Comparison of ENCODE assay signal across 1 cellular context in the genomic region with DNA sequence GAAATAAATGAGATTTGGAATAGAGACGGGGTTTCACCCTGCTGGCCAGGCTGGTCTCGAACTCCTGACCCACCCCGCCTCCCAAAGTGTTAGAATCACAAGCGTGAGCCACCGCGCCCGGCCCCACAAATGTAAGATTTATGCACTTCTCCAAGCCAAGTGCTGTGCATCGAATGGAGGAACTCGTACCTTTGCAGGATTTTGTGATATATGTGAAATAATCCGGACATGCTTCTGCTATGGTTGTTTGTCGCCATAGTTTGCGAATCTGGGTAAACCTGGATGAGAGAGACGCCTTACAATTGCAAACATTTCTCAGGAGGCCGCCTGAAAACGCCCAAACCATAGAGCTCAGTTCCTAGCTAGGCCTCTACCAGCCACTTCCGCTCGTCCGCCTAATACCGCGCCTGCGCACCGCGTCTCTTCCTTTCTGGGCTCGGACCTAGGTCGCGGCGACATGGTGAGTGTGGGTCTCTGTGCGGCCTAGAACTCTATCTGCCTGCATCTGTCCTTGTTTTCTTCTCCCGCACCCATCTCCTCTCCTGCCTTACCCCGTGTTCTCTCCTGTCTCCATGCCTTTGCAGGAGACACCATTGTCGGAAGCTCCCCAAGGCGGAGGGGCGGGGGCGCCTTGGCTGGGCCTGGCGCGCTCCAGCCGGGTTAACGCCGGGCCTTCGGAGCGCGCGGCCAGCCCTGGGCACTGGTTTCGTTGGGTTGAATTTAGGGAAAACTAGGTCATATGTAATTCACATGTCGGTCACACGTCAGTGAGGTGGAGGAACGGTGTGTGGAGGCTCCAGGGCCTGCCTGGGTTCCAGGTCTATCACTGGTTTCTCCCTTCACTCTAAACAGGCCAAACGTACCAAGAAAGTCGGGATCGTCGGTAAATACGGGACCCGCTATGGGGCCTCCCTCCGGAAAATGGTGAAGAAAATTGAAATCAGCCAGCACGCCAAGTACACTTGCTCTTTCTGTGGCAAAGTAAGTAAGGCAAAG.
A peak's percentile ranks its signal among the peaks of the same experiment; 100 is the strongest.
TF ChIP-seq lines count a peak whose summit lies in the region.

A gene (plus strand): TSS at position 427 of the 996 bp plus-strand sequence. CDS start 31 bp downstream, at position 458.

TF ChIP-seq in WTC11, 78 proteins besides CTCF, POLR2A, EP300 and RAD21 (continued from another document and continues in another):
- TF ChIP-seq, protein P1, sequence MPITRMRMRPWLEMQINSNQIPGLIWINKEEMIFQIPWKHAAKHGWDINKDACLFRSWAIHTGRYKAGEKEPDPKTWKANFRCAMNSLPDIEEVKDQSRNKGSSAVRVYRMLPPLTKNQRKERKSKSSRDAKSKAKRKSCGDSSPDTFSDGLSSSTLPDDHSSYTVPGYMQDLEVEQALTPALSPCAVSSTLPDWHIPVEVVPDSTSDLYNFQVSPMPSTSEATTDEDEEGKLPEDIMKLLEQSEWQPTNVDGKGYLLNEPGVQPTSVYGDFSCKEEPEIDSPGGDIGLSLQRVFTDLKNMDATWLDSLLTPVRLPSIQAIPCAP (CRISPR knock-in tag; IDR thresholded peaks at IDR 0.05): 0 out of 2 replicates have a peak, but pooled peaks have one; percentile 46
- TF ChIP-seq HMGA2 (CRISPR knock-in tag; IDR thresholded peaks at IDR 0.05) (no peak), ZNF396 (CRISPR knock-in tag; IDR thresholded peaks at IDR 0.05; ENCODE audit: borderline replicate concordance) (no peak), IRF2 (CRISPR knock-in tag; IDR thresholded peaks at IDR 0.05; ENCODE audit: borderline replicate concordance, low read depth) (no peak), SMAD3 (CRISPR knock-in tag; IDR thresholded peaks at IDR 0.05; ENCODE audit: borderline replicate concordance) (peak; percentile 87; the same call in 1 of the 2 replicates), ZNF317 (CRISPR knock-in tag; IDR thresholded peaks at IDR 0.05; ENCODE audit: borderline replicate concordance, low read depth) (peak; percentile 52), ESRRA (CRISPR knock-in tag; IDR thresholded peaks at IDR 0.05; ENCODE audit: borderline replicate concordance) (no peak), FOXK1 (CRISPR knock-in tag; IDR thresholded peaks at IDR 0.05) (peak; percentile 76; the same call in 1 of the 2 replicates), NFYB (CRISPR knock-in tag; conservative IDR thresholded peaks at IDR 0.05; ENCODE audit: low read depth) (no peak), CREB1 (CRISPR knock-in tag; IDR thresholded peaks at IDR 0.05) (0 out of 2 replicates have a peak, but pooled peaks have one; percentile 14), MYBL2 (CRISPR knock-in tag; IDR thresholded peaks at IDR 0.05) (peak; percentile 42; the same call in 1 of the 2 replicates), ZNF671 (CRISPR knock-in tag; IDR thresholded peaks at IDR 0.05) (no peak), NR2C2 (CRISPR knock-in tag; IDR thresholded peaks at IDR 0.05) (no peak), OVOL2 (CRISPR knock-in tag; IDR thresholded peaks at IDR 0.05; ENCODE audit: borderline replicate concordance) (no peak), ZNF121 (CRISPR knock-in tag; IDR thresholded peaks at IDR 0.05) (no peak), PRRX2 (CRISPR knock-in tag; IDR thresholded peaks at IDR 0.05) (no peak), FOXP1 (CRISPR knock-in tag; IDR thresholded peaks at IDR 0.05; ENCODE audit: borderline replicate concordance) (peak; percentile 92), GRHL2 (CRISPR knock-in tag; IDR thresholded peaks at IDR 0.05; ENCODE audit: insufficient replicate concordance, severe bottlenecking) (no peak), SMAD4 (CRISPR knock-in tag; IDR thresholded peaks at IDR 0.05) (no peak), RELA (CRISPR knock-in tag; IDR thresholded peaks at IDR 0.05; ENCODE audit: borderline replicate concordance) (no peak), NFATC4 (CRISPR knock-in tag; IDR thresholded peaks at IDR 0.05) (no peak), NR3C1 (CRISPR knock-in tag; conservative IDR thresholded peaks at IDR 0.05; ENCODE audit: low read depth) (peak; percentile 93; the same call in 1 of the 2 replicates), TP53 (CRISPR knock-in tag; IDR thresholded peaks at IDR 0.05) (peak; percentile 93), JAZF1 (CRISPR knock-in tag; IDR thresholded peaks at IDR 0.05) (no peak), CBFB (CRISPR knock-in tag; IDR thresholded peaks at IDR 0.05; ENCODE audit: low read depth) (peak; percentile 68; the same call in 1 of the 2 replicates), GTF2I (CRISPR knock-in tag; conservative IDR thresholded peaks at IDR 0.05) (no peak), ZNF423 (CRISPR knock-in tag; IDR thresholded peaks at IDR 0.05) (no peak), SP1 (CRISPR knock-in tag; conservative IDR thresholded peaks at IDR 0.05) (peak; percentile 50; the same call in 1 of the 2 replicates), ZNF219 (CRISPR knock-in tag; IDR thresholded peaks at IDR 0.05; ENCODE audit: borderline replicate concordance) (no peak), ZNF138 (CRISPR knock-in tag; conservative IDR thresholded peaks at IDR 0.05) (peak; percentile 70; the same call in 1 of the 2 replicates), SOX15 (CRISPR knock-in tag; IDR thresholded peaks at IDR 0.05) (no peak)
- TF ChIP-seq, protein P2, sequence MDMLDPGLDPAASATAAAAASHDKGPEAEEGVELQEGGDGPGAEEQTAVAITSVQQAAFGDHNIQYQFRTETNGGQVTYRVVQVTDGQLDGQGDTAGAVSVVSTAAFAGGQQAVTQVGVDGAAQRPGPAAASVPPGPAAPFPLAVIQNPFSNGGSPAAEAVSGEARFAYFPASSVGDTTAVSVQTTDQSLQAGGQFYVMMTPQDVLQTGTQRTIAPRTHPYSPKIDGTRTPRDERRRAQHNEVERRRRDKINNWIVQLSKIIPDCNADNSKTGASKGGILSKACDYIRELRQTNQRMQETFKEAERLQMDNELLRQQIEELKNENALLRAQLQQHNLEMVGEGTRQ (CRISPR knock-in tag; IDR thresholded peaks at IDR 0.05): 0 out of 2 replicates have a peak, but pooled peaks have one; percentile 14
- TF ChIP-seq, protein P3, sequence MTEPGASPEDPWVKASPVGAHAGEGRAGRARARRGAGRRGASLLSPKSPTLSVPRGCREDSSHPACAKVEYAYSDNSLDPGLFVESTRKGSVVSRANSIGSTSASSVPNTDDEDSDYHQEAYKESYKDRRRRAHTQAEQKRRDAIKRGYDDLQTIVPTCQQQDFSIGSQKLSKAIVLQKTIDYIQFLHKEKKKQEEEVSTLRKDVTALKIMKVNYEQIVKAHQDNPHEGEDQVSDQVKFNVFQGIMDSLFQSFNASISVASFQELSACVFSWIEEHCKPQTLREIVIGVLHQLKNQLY (CRISPR knock-in tag; IDR thresholded peaks at IDR 0.05): no peak
- TF ChIP-seq, protein P4, sequence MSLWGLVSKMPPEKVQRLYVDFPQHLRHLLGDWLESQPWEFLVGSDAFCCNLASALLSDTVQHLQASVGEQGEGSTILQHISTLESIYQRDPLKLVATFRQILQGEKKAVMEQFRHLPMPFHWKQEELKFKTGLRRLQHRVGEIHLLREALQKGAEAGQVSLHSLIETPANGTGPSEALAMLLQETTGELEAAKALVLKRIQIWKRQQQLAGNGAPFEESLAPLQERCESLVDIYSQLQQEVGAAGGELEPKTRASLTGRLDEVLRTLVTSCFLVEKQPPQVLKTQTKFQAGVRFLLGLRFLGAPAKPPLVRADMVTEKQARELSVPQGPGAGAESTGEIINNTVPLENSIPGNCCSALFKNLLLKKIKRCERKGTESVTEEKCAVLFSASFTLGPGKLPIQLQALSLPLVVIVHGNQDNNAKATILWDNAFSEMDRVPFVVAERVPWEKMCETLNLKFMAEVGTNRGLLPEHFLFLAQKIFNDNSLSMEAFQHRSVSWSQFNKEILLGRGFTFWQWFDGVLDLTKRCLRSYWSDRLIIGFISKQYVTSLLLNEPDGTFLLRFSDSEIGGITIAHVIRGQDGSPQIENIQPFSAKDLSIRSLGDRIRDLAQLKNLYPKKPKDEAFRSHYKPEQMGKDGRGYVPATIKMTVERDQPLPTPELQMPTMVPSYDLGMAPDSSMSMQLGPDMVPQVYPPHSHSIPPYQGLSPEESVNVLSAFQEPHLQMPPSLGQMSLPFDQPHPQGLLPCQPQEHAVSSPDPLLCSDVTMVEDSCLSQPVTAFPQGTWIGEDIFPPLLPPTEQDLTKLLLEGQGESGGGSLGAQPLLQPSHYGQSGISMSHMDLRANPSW (CRISPR knock-in tag; conservative IDR thresholded peaks at IDR 0.05; ENCODE audit: low read depth): no peak
- TF ChIP-seq, protein P5, sequence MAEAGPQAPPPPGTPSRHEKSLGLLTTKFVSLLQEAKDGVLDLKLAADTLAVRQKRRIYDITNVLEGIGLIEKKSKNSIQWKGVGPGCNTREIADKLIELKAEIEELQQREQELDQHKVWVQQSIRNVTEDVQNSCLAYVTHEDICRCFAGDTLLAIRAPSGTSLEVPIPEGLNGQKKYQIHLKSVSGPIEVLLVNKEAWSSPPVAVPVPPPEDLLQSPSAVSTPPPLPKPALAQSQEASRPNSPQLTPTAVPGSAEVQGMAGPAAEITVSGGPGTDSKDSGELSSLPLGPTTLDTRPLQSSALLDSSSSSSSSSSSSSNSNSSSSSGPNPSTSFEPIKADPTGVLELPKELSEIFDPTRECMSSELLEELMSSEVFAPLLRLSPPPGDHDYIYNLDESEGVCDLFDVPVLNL (CRISPR knock-in tag; IDR thresholded peaks at IDR 0.05; ENCODE audit: borderline replicate concordance, low read depth): no peak
- TF ChIP-seq, protein P6, sequence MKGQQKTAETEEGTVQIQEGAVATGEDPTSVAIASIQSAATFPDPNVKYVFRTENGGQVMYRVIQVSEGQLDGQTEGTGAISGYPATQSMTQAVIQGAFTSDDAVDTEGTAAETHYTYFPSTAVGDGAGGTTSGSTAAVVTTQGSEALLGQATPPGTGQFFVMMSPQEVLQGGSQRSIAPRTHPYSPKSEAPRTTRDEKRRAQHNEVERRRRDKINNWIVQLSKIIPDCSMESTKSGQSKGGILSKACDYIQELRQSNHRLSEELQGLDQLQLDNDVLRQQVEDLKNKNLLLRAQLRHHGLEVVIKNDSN (CRISPR knock-in tag; IDR thresholded peaks at IDR 0.05): no peak
- TF ChIP-seq, protein P7, sequence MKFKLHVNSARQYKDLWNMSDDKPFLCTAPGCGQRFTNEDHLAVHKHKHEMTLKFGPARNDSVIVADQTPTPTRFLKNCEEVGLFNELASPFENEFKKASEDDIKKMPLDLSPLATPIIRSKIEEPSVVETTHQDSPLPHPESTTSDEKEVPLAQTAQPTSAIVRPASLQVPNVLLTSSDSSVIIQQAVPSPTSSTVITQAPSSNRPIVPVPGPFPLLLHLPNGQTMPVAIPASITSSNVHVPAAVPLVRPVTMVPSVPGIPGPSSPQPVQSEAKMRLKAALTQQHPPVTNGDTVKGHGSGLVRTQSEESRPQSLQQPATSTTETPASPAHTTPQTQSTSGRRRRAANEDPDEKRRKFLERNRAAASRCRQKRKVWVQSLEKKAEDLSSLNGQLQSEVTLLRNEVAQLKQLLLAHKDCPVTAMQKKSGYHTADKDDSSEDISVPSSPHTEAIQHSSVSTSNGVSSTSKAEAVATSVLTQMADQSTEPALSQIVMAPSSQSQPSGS (CRISPR knock-in tag; IDR thresholded peaks at IDR 0.05; ENCODE audit: borderline replicate concordance, low read depth): no peak
- TF ChIP-seq, protein P8, sequence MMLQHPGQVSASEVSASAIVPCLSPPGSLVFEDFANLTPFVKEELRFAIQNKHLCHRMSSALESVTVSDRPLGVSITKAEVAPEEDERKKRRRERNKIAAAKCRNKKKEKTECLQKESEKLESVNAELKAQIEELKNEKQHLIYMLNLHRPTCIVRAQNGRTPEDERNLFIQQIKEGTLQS (CRISPR knock-in tag; conservative IDR thresholded peaks at IDR 0.05): no peak
- TF ChIP-seq, protein P9, sequence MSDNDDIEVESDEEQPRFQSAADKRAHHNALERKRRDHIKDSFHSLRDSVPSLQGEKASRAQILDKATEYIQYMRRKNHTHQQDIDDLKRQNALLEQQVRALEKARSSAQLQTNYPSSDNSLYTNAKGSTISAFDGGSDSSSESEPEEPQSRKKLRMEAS (CRISPR knock-in tag; IDR thresholded peaks at IDR 0.05): peak; percentile 88
- TF ChIP-seq, protein P10, sequence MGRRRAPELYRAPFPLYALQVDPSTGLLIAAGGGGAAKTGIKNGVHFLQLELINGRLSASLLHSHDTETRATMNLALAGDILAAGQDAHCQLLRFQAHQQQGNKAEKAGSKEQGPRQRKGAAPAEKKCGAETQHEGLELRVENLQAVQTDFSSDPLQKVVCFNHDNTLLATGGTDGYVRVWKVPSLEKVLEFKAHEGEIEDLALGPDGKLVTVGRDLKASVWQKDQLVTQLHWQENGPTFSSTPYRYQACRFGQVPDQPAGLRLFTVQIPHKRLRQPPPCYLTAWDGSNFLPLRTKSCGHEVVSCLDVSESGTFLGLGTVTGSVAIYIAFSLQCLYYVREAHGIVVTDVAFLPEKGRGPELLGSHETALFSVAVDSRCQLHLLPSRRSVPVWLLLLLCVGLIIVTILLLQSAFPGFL (CRISPR knock-in tag; IDR thresholded peaks at IDR 0.05; ENCODE audit: borderline replicate concordance): no peak
- TF ChIP-seq, protein P11, sequence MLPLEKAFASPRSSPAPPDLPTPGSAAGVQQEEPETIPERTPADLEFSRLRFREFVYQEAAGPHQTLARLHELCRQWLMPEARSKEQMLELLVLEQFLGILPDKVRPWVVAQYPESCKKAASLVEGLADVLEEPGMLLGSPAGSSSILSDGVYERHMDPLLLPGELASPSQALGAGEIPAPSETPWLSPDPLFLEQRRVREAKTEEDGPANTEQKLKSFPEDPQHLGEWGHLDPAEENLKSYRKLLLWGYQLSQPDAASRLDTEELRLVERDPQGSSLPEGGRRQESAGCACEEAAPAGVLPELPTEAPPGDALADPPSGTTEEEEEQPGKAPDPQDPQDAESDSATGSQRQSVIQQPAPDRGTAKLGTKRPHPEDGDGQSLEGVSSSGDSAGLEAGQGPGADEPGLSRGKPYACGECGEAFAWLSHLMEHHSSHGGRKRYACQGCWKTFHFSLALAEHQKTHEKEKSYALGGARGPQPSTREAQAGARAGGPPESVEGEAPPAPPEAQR (CRISPR knock-in tag; IDR thresholded peaks at IDR 0.05): no peak
- TF ChIP-seq, protein P12, sequence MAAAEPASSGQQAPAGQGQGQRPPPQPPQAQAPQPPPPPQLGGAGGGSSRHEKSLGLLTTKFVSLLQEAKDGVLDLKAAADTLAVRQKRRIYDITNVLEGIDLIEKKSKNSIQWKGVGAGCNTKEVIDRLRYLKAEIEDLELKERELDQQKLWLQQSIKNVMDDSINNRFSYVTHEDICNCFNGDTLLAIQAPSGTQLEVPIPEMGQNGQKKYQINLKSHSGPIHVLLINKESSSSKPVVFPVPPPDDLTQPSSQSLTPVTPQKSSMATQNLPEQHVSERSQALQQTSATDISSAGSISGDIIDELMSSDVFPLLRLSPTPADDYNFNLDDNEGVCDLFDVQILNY (CRISPR knock-in tag; IDR thresholded peaks at IDR 0.05): no peak
- TF ChIP-seq, protein P13, sequence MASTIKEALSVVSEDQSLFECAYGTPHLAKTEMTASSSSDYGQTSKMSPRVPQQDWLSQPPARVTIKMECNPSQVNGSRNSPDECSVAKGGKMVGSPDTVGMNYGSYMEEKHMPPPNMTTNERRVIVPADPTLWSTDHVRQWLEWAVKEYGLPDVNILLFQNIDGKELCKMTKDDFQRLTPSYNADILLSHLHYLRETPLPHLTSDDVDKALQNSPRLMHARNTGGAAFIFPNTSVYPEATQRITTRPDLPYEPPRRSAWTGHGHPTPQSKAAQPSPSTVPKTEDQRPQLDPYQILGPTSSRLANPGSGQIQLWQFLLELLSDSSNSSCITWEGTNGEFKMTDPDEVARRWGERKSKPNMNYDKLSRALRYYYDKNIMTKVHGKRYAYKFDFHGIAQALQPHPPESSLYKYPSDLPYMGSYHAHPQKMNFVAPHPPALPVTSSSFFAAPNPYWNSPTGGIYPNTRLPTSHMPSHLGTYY (CRISPR knock-in tag; IDR thresholded peaks at IDR 0.05): no peak; the same call in 1 of the 2 replicates
